ENCODE assay signal across 8 cellular contexts in the genomic region with DNA sequence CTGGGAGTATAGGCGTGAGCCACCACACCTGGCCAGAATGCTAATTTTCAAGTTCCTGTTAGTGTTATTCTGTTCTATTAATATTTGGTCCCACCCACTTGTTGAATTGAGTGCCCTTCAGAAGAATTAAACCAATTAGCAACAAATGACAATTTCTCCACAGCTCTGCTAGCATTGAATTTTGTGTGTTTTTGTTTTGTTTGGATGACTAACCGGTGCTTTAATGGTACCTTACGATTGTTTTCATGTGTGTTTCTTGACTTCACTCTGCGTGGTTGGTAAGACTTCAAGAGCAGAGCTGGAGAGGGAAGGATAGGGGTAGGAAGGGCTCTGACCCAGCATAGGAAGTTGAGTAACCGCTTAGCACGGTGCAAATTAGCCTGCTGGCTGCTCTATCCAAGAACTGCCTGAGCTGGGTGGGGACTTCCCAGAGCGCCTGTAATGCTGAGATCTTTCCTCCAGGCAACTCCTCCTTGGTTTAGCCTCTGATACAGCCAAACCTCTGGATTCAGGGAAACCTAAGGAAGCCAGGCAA. TPM values are rescaled to one million over a fixed set of nuclear protein-coding genes. Genes with fewer than 3 reads are reported as not detected.
DNase-seq lines count a peak whose midpoint lies in the region; ATAC-seq, FAIRE-seq and TF ChIP-seq lines count a peak whose summit lies in the region.

No MANE protein-coding gene starts in this region.

- H3K9me3 Mint-ChIP-seq in T-helper 2 cell treated with Interferon-gamma antibody and Interleukin-4, amounts not matched to agents 5 μg/mL and 100 μg/mL, for 36 hours = no peaks in the 10 kb centered on the region
- H3K9me3 Mint-ChIP-seq in stimulated activated naive CD8-positive, alpha-beta T cell treated with anti-CD3 and anti-CD28 coated beads, Interleukin-15, amount 100 ng/mL, for 72 hours = no peaks in the 10 kb centered on the region

- DNase-seq in AG08396 (ENCODE audit: low spot score) = peak; percentile 87
- peak; percentile 85 for DNase-seq in H54 (ENCODE audit: insufficient read length, low spot score)
- DNase-seq in T-helper 2 cell treated with Interferon-gamma antibody and Interleukin-4, amounts not matched to agents 5 μg/mL and 100 μg/mL, for 36 hours (ENCODE audit: low spot score) = peak; percentile 56
- DNase-seq in choroid plexus epithelial cell (ENCODE audit: low read depth) = peak; percentile 90
- DNase-seq in lower leg skin (ENCODE audit: low spot score in 2 of 2) = peak; percentile 84 to 91
- peak; percentile 31 to 53 for DNase-seq in stimulated activated naive CD8-positive, alpha-beta T cell treated with anti-CD3 and anti-CD28 coated beads, Interleukin-15, amount 100 ng/mL, for 72 hours
- DNase-seq in NCI-H1417 (lab: John Stamatoyannopoulos, UW) = no peak

- no peak for TF ChIP-seq POLR2A in H54 (IDR thresholded peaks at IDR 0.05; ENCODE audit: low read depth, low read length)
- no peak for TF ChIP-seq POLR2A in lower leg skin (IDR thresholded peaks at IDR 0.05)

- intact Hi-C loops in lower leg skin (cut with DNase I; ENCODE audit: low total_unique reads) = no loop called here

- FAIRE-seq in H54 (lab: Jason Lieb, UNC) = no peak

- peaks cover 43% of the 10 kb centered on the region for H3K36me3 Mint-ChIP-seq in T-helper 2 cell treated with Interferon-gamma antibody and Interleukin-4, amounts not matched to agents 5 μg/mL and 100 μg/mL, for 36 hours (ENCODE audit: low read depth)

- H3K4me3 ChIP-seq in choroid plexus epithelial cell (ENCODE audit: low read depth, low read length) = no peak overlapping the region
- no peak overlapping the region for H3K4me3 ChIP-seq in lower leg skin (ENCODE audit: low read depth, poor library complexity, severe bottlenecking)

- H3K4me1 Mint-ChIP-seq in T-helper 2 cell treated with Interferon-gamma antibody and Interleukin-4, amounts not matched to agents 5 μg/mL and 100 μg/mL, for 36 hours (ENCODE audit: low read depth) = peaks cover 32% of the 10 kb centered on the region
- H3K4me1 Mint-ChIP-seq in stimulated activated naive CD8-positive, alpha-beta T cell treated with anti-CD3 and anti-CD28 coated beads, Interleukin-15, amount 100 ng/mL, for 72 hours = peaks cover 73% of the 10 kb centered on the region

- no peak for TF ChIP-seq CTCF in choroid plexus epithelial cell (conservative IDR thresholded peaks at IDR 0.05; ENCODE audit: low read depth, low read length)
- no peak for TF ChIP-seq CTCF in lower leg skin (IDR thresholded peaks at IDR 0.05)

- H3K27me3 Mint-ChIP-seq in T-helper 2 cell treated with Interferon-gamma antibody and Interleukin-4, amounts not matched to agents 5 μg/mL and 100 μg/mL, for 36 hours (ENCODE audit: low read depth) = no peaks in the 10 kb centered on the region
- no peaks in the 10 kb centered on the region for H3K27me3 Mint-ChIP-seq in stimulated activated naive CD8-positive, alpha-beta T cell treated with anti-CD3 and anti-CD28 coated beads, Interleukin-15, amount 100 ng/mL, for 72 hours

- H3K27ac Mint-ChIP-seq in T-helper 2 cell treated with Interferon-gamma antibody and Interleukin-4, amounts not matched to agents 5 μg/mL and 100 μg/mL, for 36 hours = peak overlapping the region; percentile 93
- peak overlapping the region; percentile 29 to 56 for H3K27ac Mint-ChIP-seq in stimulated activated naive CD8-positive, alpha-beta T cell treated with anti-CD3 and anti-CD28 coated beads, Interleukin-15, amount 100 ng/mL, for 72 hours

- ATAC-seq in stimulated activated naive CD8-positive, alpha-beta T cell treated with anti-CD3 and anti-CD28 coated beads, Interleukin-15, amount 100 ng/mL, for 72 hours = peak; percentile 6
- ATAC-seq in HG03354 (IDR thresholded peaks at IDR 0.05; ENCODE audit: poor library complexity, severe bottlenecking, unreplicated experiment) = no peak

- 5% methylated on average over 7 of the region's 7 CpGs for WGBS in lower leg skin, 2 donors

- H3K4me3 Mint-ChIP-seq in T-helper 2 cell treated with Interferon-gamma antibody and Interleukin-4, amounts not matched to agents 5 μg/mL and 100 μg/mL, for 36 hours = peak overlapping the region; percentile 89
- H3K4me3 Mint-ChIP-seq in stimulated activated naive CD8-positive, alpha-beta T cell treated with anti-CD3 and anti-CD28 coated beads, Interleukin-15, amount 100 ng/mL, for 72 hours = peak overlapping the region; percentile 83 to 84

RNA-seq across cellular contexts. Expression of a gene that starts 4.6 kb away (rescaled TPM):
- 10 to 100 TPM; 51.4 to 83.1 (median 54.3) TPM for total RNA-seq in lower leg skin

RNA-seq across cellular contexts. Expression of a gene that starts 29.3 kb away (rescaled TPM):
- total RNA-seq in lower leg skin = 10 to 100 TPM; 64.8 to 81.8 (median 73.9) TPM

RNA-seq across cellular contexts. Expression of a gene that starts 29.7 kb away (rescaled TPM):
- 10 to 100 TPM; 48.2 to 71.0 (median 58.5) TPM for total RNA-seq in lower leg skin

RNA-seq across cellular contexts. Expression of a gene that starts 53.4 kb away (rescaled TPM):
- total RNA-seq in lower leg skin = 100 to 1,000 TPM; 108 to 140 (median 123) TPM

RNA-seq across cellular contexts. Expression of a gene that starts 59.5 kb away (rescaled TPM):
- 10 to 100 TPM in 1 of 4 donors, 1 to 10 TPM in 3; 8.5 to 14.2 (median 9.5) TPM for total RNA-seq in lower leg skin

Comparison
In these comparisons a context has a peak if more than half of its experiments do, and no peak if none do; other contexts are left out.
1. DNase-seq: peak in AG08396 (single experiment), H54 (single experiment), T-helper 2 cell treated with Interferon-gamma antibody and Interleukin-4, amounts not matched to agents 5 μg/mL and 100 μg/mL, for 36 hours (single experiment), choroid plexus epithelial cell (single experiment), lower leg skin (2 of 2) and stimulated activated naive CD8-positive, alpha-beta T cell treated with anti-CD3 and anti-CD28 coated beads, Interleukin-15, amount 100 ng/mL, for 72 hours (2 of 2); none in NCI-H1417 (0 of 3).